In genomic region chr22:20352536-20352935, GRCh38 we compare ENCODE assay signal across 7 cellular contexts. TPM values are rescaled to one million over a fixed set of nuclear protein-coding genes. Genes with fewer than 3 reads are reported as not detected.
DNase-seq lines count a peak whose midpoint lies in the region; ATAC-seq, FAIRE-seq and TF ChIP-seq lines count a peak whose summit lies in the region.
"Not testable (repeated sequence)": the region's sequence is repeated elsewhere in the genome, so short reads cannot be mapped to it uniquely, and the experiment has no call there.

No MANE protein-coding gene starts in this region.

- dilution Hi-C loops in mammary epithelial cell (cut with HindIII; ENCODE audit: low sequenced_read_pairs); keratinocyte (cut with MboI; ENCODE audit: extremely low pct_ligation_motif_present, low sequenced_read_pairs): not testable (repeated sequence)

- not testable (repeated sequence) for H3K9me2 ChIP-seq in PC-3 (replicated peaks; ENCODE audit: low read length)

- WGBS in mammary epithelial cell (ENCODE audit: low coverage, missing lambda C conversion rate), result 5% methylated on average over 5 of the region's 6 CpGs

- DNase-seq in HCEC 1CT (peak; percentile 7), PC-3 (peak; percentile 14), mammary epithelial cell (peak; percentile 72), epithelial cell of prostate (ENCODE audit: low read depth, low spot score) (peak; percentile 2), keratinocyte (ENCODE audit: low read depth, low spot score) (peak; percentile 2)
- DNase-seq in activated CD8-positive, alpha-beta memory T cell treated with anti-CD3 and anti-CD28 coated beads for 24 hours, result peak; percentile 41
- DNase-seq in stimulated activated CD8-positive, alpha-beta memory T cell treated with anti-CD3 and anti-CD28 coated beads, Interleukin-4, amount 100 ng/mL, for 48 hours, result peak; percentile 37

- not testable (repeated sequence) for H3K27me3 ChIP-seq in PC-3 (ENCODE audit: low read length); mammary epithelial cell (ENCODE audit: insufficient read depth, low read length); keratinocyte (ENCODE audit: control insufficient read depth, extremely low read depth, insufficient read depth, low read length)

- not testable (repeated sequence) for H3K27ac ChIP-seq in PC-3 (ENCODE audit: low read length); mammary epithelial cell (ENCODE audit: insufficient read depth, low read depth, low read length); epithelial cell of prostate; keratinocyte (ENCODE audit: control insufficient read depth, insufficient read depth, low read length)

- intact Hi-C loops in PC-3 (cut with micrococcal nuclease); mammary epithelial cell (cut with micrococcal nuclease): not testable (repeated sequence)

- not testable (repeated sequence) for H3K4me3 ChIP-seq in PC-3 (ENCODE audit: low read length); mammary epithelial cell (replicated peaks in 1 of 3; ENCODE audit: insufficient read depth in 1 of 3, low read depth in 2 of 3, low read length in 3 of 3); keratinocyte (ENCODE audit: control insufficient read depth in 2 of 3, extremely low read depth in 1 of 3, insufficient read depth in 2 of 3, low read depth in 1 of 3, low read length in 3 of 3)

- H3K4me2 ChIP-seq in PC-3 (ENCODE audit: low read length); mammary epithelial cell (ENCODE audit: insufficient read depth, low read depth, low read length); keratinocyte (ENCODE audit: control insufficient read depth, extremely low read depth, insufficient read depth, low read depth, low read length): not testable (repeated sequence)

- not testable (repeated sequence) for H4K20me1 ChIP-seq in PC-3 (ENCODE audit: low read length); mammary epithelial cell (ENCODE audit: insufficient read depth, low read length); keratinocyte (ENCODE audit: control insufficient read depth, extremely low read depth, insufficient read depth, low read length)

- not testable (repeated sequence) for BruUV-seq in PC-3 (replicated peaks; lab: Mats Ljungman, UMichigan); mammary epithelial cell (replicated peaks; lab: Mats Ljungman, UMichigan)

- POLR2A ChIA-PET in PC-3 (lab: Charles Lee; ENCODE audit: unreplicated experiment), result not testable (repeated sequence)

- not testable (repeated sequence) for TF ChIP-seq CTCF in PC-3 (conservative IDR thresholded peaks at IDR 0.05; ENCODE audit: low read depth, low read length); mammary epithelial cell (conservative IDR thresholded peaks at IDR 0.05 in 1 of 2, IDR thresholded peaks at IDR 0.05 in 1 of 2; ENCODE audit: extremely low read depth in 1 of 2, insufficient read depth in 1 of 2, low read depth in 1 of 2, low read length in 2 of 2); keratinocyte (optimal IDR thresholded peaks at IDR 0.05 in 1 of 3, IDR thresholded peaks at IDR 0.05 in 1 of 3, conservative IDR thresholded peaks at IDR 0.05 in 1 of 3; ENCODE audit: extremely low read depth in 1 of 3, insufficient read depth in 2 of 3, low read length in 3 of 3)

- CTCF ChIA-PET in PC-3 (lab: Charles Lee); mammary epithelial cell (lab: Charles Lee; ENCODE audit: low non-redundant PET): not testable (repeated sequence)

- H3K36me3 ChIP-seq in PC-3 (ENCODE audit: low read depth, low read length); mammary epithelial cell (ENCODE audit: insufficient read depth, low read length); keratinocyte (ENCODE audit: control insufficient read depth in 2 of 2, extremely low read depth in 1 of 2, insufficient read depth in 2 of 2, low read length in 2 of 2): not testable (repeated sequence)

- not testable (repeated sequence) for H3K9me1 ChIP-seq in keratinocyte (ENCODE audit: control insufficient read depth, extremely low read depth, insufficient read depth, low read length)

- not testable (repeated sequence) for H3K9ac ChIP-seq in PC-3 (ENCODE audit: low read length); mammary epithelial cell (ENCODE audit: insufficient read depth, low read length); keratinocyte (ENCODE audit: control insufficient read depth, extremely low read depth, insufficient read depth, low read length)

- not testable (repeated sequence) for ATAC-seq in PC-3

- not testable (repeated sequence) for H3K4me1 ChIP-seq in PC-3 (ENCODE audit: insufficient read depth, low read length); mammary epithelial cell (ENCODE audit: insufficient read depth, low read length); keratinocyte (ENCODE audit: control insufficient read depth, extremely low read depth, insufficient read depth, low read length)

- in situ Hi-C loops in mammary epithelial cell (cut with MboI; ENCODE audit: low sequenced_read_pairs in 2 of 2), result not testable (repeated sequence)

- not testable (repeated sequence) for H3F3A ChIP-seq in PC-3 (ENCODE audit: low read length, unreplicated experiment)

- H3K79me2 ChIP-seq in PC-3 (ENCODE audit: low read length); mammary epithelial cell (ENCODE audit: insufficient read depth, low read length); keratinocyte (ENCODE audit: control insufficient read depth, insufficient read depth, low read length): not testable (repeated sequence)

- not testable (repeated sequence) for H2AFZ ChIP-seq in PC-3 (ENCODE audit: low read length); mammary epithelial cell (ENCODE audit: low read depth, low read length); keratinocyte (ENCODE audit: control insufficient read depth, low read length)

- not testable (repeated sequence) for FAIRE-seq in keratinocyte (lab: Jason Lieb, UNC)

- H3K9me3 ChIP-seq in PC-3 (ENCODE audit: low read length); mammary epithelial cell (replicated peaks; ENCODE audit: insufficient read depth, low read length); keratinocyte (ENCODE audit: control insufficient read depth, low read depth, low read length): not testable (repeated sequence)

RNA-seq across cellular contexts. Expression of gene DGCR6L, which starts 32.7 kb away (rescaled TPM):
- 78.1 and 84.8 TPM in 2 replicates for total RNA-seq in PC-3 (2014; rRNA removed)
- 10 to 100 TPM; 28.7 to 40.8 TPM for total RNA-seq in mammary epithelial cell
- polyA plus RNA-seq in mammary epithelial cell, result 40.6 TPM
- polyA minus RNA-seq in mammary epithelial cell, result 6.7 TPM
- 19.2 to 38.3 TPM (median 25.2 TPM) in 3 replicates for polyA plus RNA-seq in keratinocyte
- 10.6 TPM for polyA plus RNA-seq in keratinocyte (2011; ENCODE audit: low read depth)
- polyA plus RNA-seq in keratinocyte (2011; cell fraction: cytosol; rRNA removed), result 13.0 and 35.8 TPM in 2 replicates
- 7.9 and 8.3 TPM in 2 replicates for polyA plus RNA-seq in keratinocyte (2011; cell fraction: nucleus; rRNA removed)
- polyA plus RNA-seq in keratinocyte (2012; ENCODE audit: low replicate concordance), result 15.8 and 30.8 TPM in 2 replicates
- 8.7 to 18.4 TPM (median 15.3 TPM) in 3 replicates for polyA minus RNA-seq in keratinocyte
- polyA minus RNA-seq in keratinocyte (2011; cell fraction: cytosol; rRNA and poly(A)+ RNA removed), result 31.3 TPM
- 3.6 and 6.3 TPM in 2 replicates for polyA minus RNA-seq in keratinocyte (2011; cell fraction: nucleus; rRNA and poly(A)+ RNA removed)

RNA-seq across cellular contexts. Expression of gene ZNF74, which starts 41.4 kb away (rescaled TPM):
- 11.1 and 18.5 TPM in 2 replicates for total RNA-seq in PC-3 (2014; rRNA removed)
- 10 to 100 TPM in 1 of 2 donors, 1 to 10 TPM in 1; 7.8 to 12.8 TPM for total RNA-seq in mammary epithelial cell
- 5.9 TPM for polyA plus RNA-seq in mammary epithelial cell
- 0.26 TPM for polyA minus RNA-seq in mammary epithelial cell
- 5.2 to 7.2 TPM (median 6.1 TPM) in 3 replicates for polyA plus RNA-seq in keratinocyte
- polyA plus RNA-seq in keratinocyte (2011; ENCODE audit: low read depth), result 0.91 TPM
- polyA plus RNA-seq in keratinocyte (2011; cell fraction: cytosol; rRNA removed), result 4.0 and 6.1 TPM in 2 replicates
- polyA plus RNA-seq in keratinocyte (2011; cell fraction: nucleus; rRNA removed), result 7.7 and 10.1 TPM in 2 replicates
- polyA plus RNA-seq in keratinocyte (2012; ENCODE audit: low replicate concordance), result 4.3 and 5.9 TPM in 2 replicates
- polyA minus RNA-seq in keratinocyte, result 4.0 to 7.1 TPM (median 4.8 TPM) in 3 replicates
- 13.8 TPM for polyA minus RNA-seq in keratinocyte (2011; cell fraction: cytosol; rRNA and poly(A)+ RNA removed)
- polyA minus RNA-seq in keratinocyte (2011; cell fraction: nucleus; rRNA and poly(A)+ RNA removed), result 7.8 and 8.4 TPM in 2 replicates

Comparison
In these comparisons a context has a peak if more than half of its experiments do, and no peak if none do; other contexts are left out.
1. DNase-seq: peak in every context shown above with its lines; median percentile 72 in mammary epithelial cell; 41 in activated CD8-positive, alpha-beta memory T cell treated with anti-CD3 and anti-CD28 coated beads for 24 hours; 37 in stimulated activated CD8-positive, alpha-beta memory T cell treated with anti-CD3 and anti-CD28 coated beads, Interleukin-4, amount 100 ng/mL, for 48 hours; 14 in PC-3; 7 in HCEC 1CT; 2 in epithelial cell of prostate; 2 in keratinocyte.